8 cellular contexts compared by ENCODE assay signal in the genomic region with DNA sequence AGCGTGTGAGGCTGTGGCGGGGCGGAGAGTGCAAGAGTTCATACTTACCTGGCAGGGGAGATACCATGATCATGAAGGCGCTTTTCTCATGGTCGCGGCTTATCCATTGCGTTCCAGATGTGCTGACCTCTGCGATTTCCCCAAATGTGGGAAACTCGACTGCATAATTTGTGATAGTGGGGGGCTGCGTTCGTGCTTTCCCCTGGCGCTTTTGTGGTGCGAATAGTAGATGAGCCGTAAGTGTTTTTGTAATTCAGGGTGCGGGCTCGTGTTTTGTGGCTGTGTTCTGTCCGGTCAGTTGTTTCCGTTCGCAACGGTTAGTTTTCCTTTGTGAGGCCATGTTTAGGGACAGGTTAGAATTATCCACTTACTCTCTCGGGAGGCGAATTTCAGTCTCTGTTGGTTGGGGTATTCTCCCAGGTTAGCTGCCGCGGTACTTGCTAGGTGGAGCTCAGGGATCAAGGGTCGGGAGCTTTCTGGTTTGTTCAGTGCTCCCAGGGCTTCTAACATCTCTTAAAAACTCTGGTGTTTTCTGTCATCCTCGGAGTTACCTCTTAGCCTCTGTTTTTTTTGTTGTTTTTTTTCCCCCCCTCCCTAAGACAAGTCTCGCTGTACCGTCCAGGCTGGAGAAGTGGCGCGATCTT. TPM values are rescaled to one million over a fixed set of nuclear protein-coding genes. Genes with fewer than 3 reads are reported as not detected.
A peak's percentile ranks its signal among the peaks of the same experiment; 100 is the strongest.
DNase-seq lines count a peak whose midpoint lies in the region; ATAC-seq and TF ChIP-seq lines count a peak whose summit lies in the region.
"Not testable (repeated sequence)": the region's sequence is repeated elsewhere in the genome, so short reads cannot be mapped to it uniquely, and the experiment has no call there.

No MANE protein-coding gene starts in this region.

- not testable (repeated sequence) for TF ChIP-seq CTCF in dorsolateral prefrontal cortex (IDR thresholded peaks at IDR 0.05 in 54 of 56, conservative IDR thresholded peaks at IDR 0.05 in 2 of 56; ENCODE audit: low read depth in 1 of 56, partially characterized antibody in 56 of 56); lower lobe of right lung (IDR thresholded peaks at IDR 0.05)

- H3K4me3 ChIP-seq in BLaER1: peak overlapping the region; percentile 61
- H3K4me3 ChIP-seq in dorsolateral prefrontal cortex: peak overlapping the region; percentile 21 to 69 (median 52)
- peak overlapping the region; percentile 48 for H3K4me3 ChIP-seq in lower lobe of right lung

- H3K36me3 ChIP-seq in BLaER1, lower lobe of right lung: not testable (repeated sequence)

- peak overlapping the region; percentile 95 for H3K27ac Mint-ChIP-seq in activated CD4-positive, alpha-beta memory T cell treated with anti-CD3 and anti-CD28 coated beads for 36 hours

- H4K20me1 ChIP-seq in BLaER1: not testable (repeated sequence)

- ATAC-seq in GM19351 (IDR thresholded peaks at IDR 0.05; ENCODE audit: unreplicated experiment) (peak; percentile 82), HG03439 (IDR thresholded peaks at IDR 0.05; ENCODE audit: unreplicated experiment) (peak; percentile 89), lower lobe of right lung (peak; percentile 93 to 96)

- not testable (repeated sequence) for H3K9me3 Mint-ChIP-seq in activated CD4-positive, alpha-beta memory T cell treated with anti-CD3 and anti-CD28 coated beads for 36 hours

- H3K4me3 Mint-ChIP-seq in activated CD4-positive, alpha-beta memory T cell treated with anti-CD3 and anti-CD28 coated beads for 36 hours: peak overlapping the region; percentile 85

- H3K9me3 ChIP-seq in BLaER1, lower lobe of right lung: not testable (repeated sequence)

- intact Hi-C loops in activated CD4-positive, alpha-beta memory T cell treated with anti-CD3 and anti-CD28 coated beads for 36 hours (cut with micrococcal nuclease): loop anchor here (10.0 kb wide), 1 partner anchor 148 kb away; no protein-coding TSS in a partner anchor
- intact Hi-C loops in dorsolateral prefrontal cortex (cut with DNase I); lower lobe of right lung (cut with DNase I): not testable (repeated sequence)

- CTCF ChIA-PET in activated CD4-positive, alpha-beta memory T cell treated with anti-CD3 and anti-CD28 coated beads for 36 hours (lab: Charles Lee): interaction anchor here (0.9 kb wide), 1 partner anchor 188 kb away, joined by 4 read pairs; no protein-coding TSS in a partner anchor

- H3K9ac ChIP-seq in BLaER1: not testable (repeated sequence)

- peaks cover 12% of the 10 kb centered on the region; the same call in 1 of the 2 replicates for H3K27me3 ChIP-seq in BLaER1
- not testable (repeated sequence) for H3K27me3 ChIP-seq in dorsolateral prefrontal cortex; lower lobe of right lung (ENCODE audit: low read depth)

- not testable (repeated sequence) for H3K36me3 Mint-ChIP-seq in activated CD4-positive, alpha-beta memory T cell treated with anti-CD3 and anti-CD28 coated beads for 36 hours

- H3K4me1 Mint-ChIP-seq in activated CD4-positive, alpha-beta memory T cell treated with anti-CD3 and anti-CD28 coated beads for 36 hours (ENCODE audit: low read depth): not testable (repeated sequence)

- H3K4me1 ChIP-seq in BLaER1, lower lobe of right lung: not testable (repeated sequence)

- DNase-seq in NCI-H82 treated with DMSO at 0.1 percent for 48 hours (lab: John Stamatoyannopoulos, UW; ENCODE audit: unreplicated experiment) (peak; percentile 99), dorsolateral prefrontal cortex (peak; percentile 26 to 84 (median 77)), lower lobe of right lung (peak; percentile 85)
- DNase-seq in activated CD4-positive, alpha-beta memory T cell treated with anti-CD3 and anti-CD28 coated beads for 36 hours: peak; percentile 95
- peak; percentile 90 to 93 for DNase-seq in stimulated activated CD4-positive, alpha-beta T cell treated with anti-CD3 and anti-CD28 coated beads, Interleukin-2, amount 100 ng/mL, for 48 hours

- H3K27ac ChIP-seq in BLaER1: not testable (repeated sequence)
- H3K27ac ChIP-seq in dorsolateral prefrontal cortex: peak overlapping the region in 47 of 59 donors; percentile 26 to 85 (median 71)
- peak overlapping the region; percentile 73 for H3K27ac ChIP-seq in lower lobe of right lung

- POLR2A ChIA-PET in activated CD4-positive, alpha-beta memory T cell treated with anti-CD3 and anti-CD28 coated beads for 36 hours (lab: Charles Lee): interaction anchor here (0.6 to 1.7 kb wide), 14 partner anchors 120 to 1438 kb away, joined by 3 to 30 read pairs (median 4); no protein-coding TSS in a partner anchor

- peak overlapping the region; percentile 68 for H3K4me2 ChIP-seq in BLaER1

- not testable (repeated sequence) for H3K27me3 Mint-ChIP-seq in activated CD4-positive, alpha-beta memory T cell treated with anti-CD3 and anti-CD28 coated beads for 36 hours

RNA-seq across cellular contexts. Expression of gene PPIAL4G, which starts 39.6 kb away (rescaled TPM):
- under 1 TPM; 0.12 to 0.14 TPM for total RNA-seq in activated CD4-positive, alpha-beta memory T cell treated with anti-CD3 and anti-CD28 coated beads for 36 hours
- total RNA-seq in dorsolateral prefrontal cortex (1 to 10 TPM in 5 of 120 experiments, under 1 TPM in 114, not detected in 1; 0.16 to 1.2 (median 0.52) TPM), lower lobe of right lung (not detected)
